1 cellular context compared by ENCODE assay signal in genomic region chr12:103773109-103773905, GRCh38.
A peak's percentile ranks its signal among the peaks of the same experiment; 100 is the strongest.
TF ChIP-seq lines count a peak whose summit lies in the region.

No MANE protein-coding gene starts in this region.

TF ChIP-seq in HepG2, 621 proteins besides CTCF, POLR2A, EP300 and RAD21 (continued from another document):
- TF ChIP-seq ZNF639 (CRISPR knock-in tag; conservative IDR thresholded peaks at IDR 0.05), result no peak
- TF ChIP-seq MAFK (conservative IDR thresholded peaks at IDR 0.05 in 1 of 2, IDR thresholded peaks at IDR 0.05 in 1 of 2; ENCODE audit: low read length in 2 of 2), result peak; percentile 54 to 75
- TF ChIP-seq HDAC1 (CRISPR knock-in tag; IDR thresholded peaks at IDR 0.05), result no peak
- TF ChIP-seq TEAD2 (CRISPR knock-in tag; IDR thresholded peaks at IDR 0.05), result no peak
- TF ChIP-seq TGIF2 (CRISPR knock-in tag; IDR thresholded peaks at IDR 0.05), result no peak
- TF ChIP-seq ZNF24 (IDR thresholded peaks at IDR 0.05), result no peak
